In the genomic region with DNA sequence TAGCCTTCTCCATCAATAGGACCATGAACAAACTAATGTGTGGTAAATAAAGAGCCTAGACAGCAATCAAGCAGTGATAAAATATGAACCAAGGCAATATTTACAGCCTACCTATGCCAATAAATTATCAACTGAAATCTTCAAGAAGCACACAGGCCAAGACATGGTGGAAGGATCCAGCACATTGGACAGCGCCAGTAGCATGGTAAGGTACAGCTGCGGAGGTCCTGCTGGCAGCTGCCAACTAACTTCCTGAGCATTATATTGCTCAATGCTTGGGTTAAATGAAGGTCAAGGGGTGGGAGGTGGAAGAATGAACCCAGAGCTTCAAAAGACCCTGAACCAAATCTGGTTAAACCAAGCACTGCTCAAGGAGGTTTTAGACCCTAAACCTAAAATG, we compare ENCODE assay signal across 1 cellular context.
TF ChIP-seq lines count a peak whose summit lies in the region.

No MANE protein-coding gene starts in this region.

TF ChIP-seq in A549, 52 proteins besides CTCF, POLR2A, EP300 and RAD21:
- TF ChIP-seq USF2 (IDR thresholded peaks at IDR 0.05) (no peak), POLR2AphosphoS2 (conservative IDR thresholded peaks at IDR 0.05; ENCODE audit: low read length) (no peak), PHF8 (IDR thresholded peaks at IDR 0.05; ENCODE audit: borderline replicate concordance, low read depth) (no peak), EHMT2 (IDR thresholded peaks at IDR 0.05; ENCODE audit: low read depth) (peak; percentile 72), HOXB13 (CRISPR knock-in tag; IDR thresholded peaks at IDR 0.05; ENCODE audit: low read depth) (no peak), FOSL2 (IDR thresholded peaks at IDR 0.05) (no peak), FOSL2 (CRISPR knock-in tag; IDR thresholded peaks at IDR 0.05) (no peak), HOXB5 (CRISPR knock-in tag; IDR thresholded peaks at IDR 0.05) (no peak), HOXA7 (CRISPR knock-in tag; IDR thresholded peaks at IDR 0.05) (no peak), FOXS1 (CRISPR knock-in tag; IDR thresholded peaks at IDR 0.05) (no peak), BHLHE40 (IDR thresholded peaks at IDR 0.05; ENCODE audit: low read depth, low read length) (no peak), BCL3 (IDR thresholded peaks at IDR 0.05) (no peak)
- TF ChIP-seq, protein P1, sequence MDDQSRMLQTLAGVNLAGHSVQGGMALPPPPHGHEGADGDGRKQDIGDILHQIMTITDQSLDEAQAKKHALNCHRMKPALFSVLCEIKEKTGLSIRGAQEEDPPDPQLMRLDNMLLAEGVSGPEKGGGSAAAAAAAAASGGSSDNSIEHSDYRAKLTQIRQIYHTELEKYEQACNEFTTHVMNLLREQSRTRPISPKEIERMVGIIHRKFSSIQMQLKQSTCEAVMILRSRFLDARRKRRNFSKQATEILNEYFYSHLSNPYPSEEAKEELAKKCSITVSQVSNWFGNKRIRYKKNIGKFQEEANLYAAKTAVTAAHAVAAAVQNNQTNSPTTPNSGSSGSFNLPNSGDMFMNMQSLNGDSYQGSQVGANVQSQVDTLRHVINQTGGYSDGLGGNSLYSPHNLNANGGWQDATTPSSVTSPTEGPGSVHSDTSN (IDR thresholded peaks at IDR 0.05), result no peak
- TF ChIP-seq, protein P2, sequence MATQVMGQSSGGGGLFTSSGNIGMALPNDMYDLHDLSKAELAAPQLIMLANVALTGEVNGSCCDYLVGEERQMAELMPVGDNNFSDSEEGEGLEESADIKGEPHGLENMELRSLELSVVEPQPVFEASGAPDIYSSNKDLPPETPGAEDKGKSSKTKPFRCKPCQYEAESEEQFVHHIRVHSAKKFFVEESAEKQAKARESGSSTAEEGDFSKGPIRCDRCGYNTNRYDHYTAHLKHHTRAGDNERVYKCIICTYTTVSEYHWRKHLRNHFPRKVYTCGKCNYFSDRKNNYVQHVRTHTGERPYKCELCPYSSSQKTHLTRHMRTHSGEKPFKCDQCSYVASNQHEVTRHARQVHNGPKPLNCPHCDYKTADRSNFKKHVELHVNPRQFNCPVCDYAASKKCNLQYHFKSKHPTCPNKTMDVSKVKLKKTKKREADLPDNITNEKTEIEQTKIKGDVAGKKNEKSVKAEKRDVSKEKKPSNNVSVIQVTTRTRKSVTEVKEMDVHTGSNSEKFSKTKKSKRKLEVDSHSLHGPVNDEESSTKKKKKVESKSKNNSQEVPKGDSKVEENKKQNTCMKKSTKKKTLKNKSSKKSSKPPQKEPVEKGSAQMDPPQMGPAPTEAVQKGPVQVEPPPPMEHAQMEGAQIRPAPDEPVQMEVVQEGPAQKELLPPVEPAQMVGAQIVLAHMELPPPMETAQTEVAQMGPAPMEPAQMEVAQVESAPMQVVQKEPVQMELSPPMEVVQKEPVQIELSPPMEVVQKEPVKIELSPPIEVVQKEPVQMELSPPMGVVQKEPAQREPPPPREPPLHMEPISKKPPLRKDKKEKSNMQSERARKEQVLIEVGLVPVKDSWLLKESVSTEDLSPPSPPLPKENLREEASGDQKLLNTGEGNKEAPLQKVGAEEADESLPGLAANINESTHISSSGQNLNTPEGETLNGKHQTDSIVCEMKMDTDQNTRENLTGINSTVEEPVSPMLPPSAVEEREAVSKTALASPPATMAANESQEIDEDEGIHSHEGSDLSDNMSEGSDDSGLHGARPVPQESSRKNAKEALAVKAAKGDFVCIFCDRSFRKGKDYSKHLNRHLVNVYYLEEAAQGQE (IDR thresholded peaks at IDR 0.05), result peak; percentile 88
